Comparison of ENCODE assay signal across 8 cellular contexts in the genomic region with DNA sequence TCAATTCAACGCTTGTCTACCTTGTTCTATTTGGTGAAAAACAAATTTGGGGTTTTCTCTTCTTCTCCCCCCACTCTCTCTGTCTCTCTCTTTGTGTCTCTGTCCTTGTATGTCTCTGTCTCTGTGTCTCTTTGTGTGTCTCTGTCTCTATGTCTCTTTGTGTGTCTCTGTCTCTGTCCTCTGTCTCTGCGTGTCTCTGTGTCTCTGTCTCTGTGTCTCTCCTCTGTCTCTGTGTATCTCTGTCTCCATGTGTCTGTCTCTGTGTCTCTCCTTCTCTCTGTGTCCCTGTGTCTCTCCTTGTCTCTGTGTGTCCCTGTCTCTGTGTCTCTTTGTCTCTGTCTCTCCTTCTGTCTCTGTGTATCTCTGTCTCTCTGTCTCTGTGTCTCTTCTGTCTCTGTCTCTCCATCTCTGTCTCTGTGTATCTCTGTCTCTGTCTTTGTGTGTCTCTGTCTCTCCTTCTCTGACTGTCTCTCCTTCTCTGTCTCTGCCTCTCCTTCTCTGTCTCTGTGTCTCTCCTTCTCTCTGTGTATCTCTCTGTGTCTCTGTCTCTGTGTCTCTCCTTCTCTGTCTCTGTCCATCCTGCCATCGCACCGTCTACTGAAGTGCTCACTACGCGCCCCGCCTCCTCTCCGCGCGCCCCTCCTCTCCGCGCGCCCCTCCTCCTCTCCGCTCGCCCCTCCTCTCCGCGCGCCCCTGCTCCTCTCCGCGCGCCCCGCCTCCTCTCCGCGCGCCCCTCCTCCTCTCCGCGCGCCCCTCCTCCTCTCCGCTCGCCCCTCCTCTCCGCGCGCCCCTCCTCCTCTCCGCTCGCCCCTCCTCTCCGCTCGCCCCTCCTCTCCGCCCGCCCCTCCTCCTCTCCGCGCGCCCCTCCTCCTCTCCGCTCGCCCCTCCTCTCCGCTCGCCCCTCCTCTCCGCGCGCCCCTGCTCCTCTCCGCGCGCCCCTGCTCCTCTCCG. TPM values are rescaled to one million over a fixed set of nuclear protein-coding genes. Genes with fewer than 3 reads are reported as not detected.
DNase-seq lines count a peak whose midpoint lies in the region; ATAC-seq and TF ChIP-seq lines count a peak whose summit lies in the region.

No MANE protein-coding gene starts in this region.

- POLR2A ChIA-PET in BJ (lab: Charles Lee) = no interaction called here

- 5 to 13% (median 6%) methylated on average over 13 to 53 of the region's 53 CpGs for WGBS in spleen, 5 donors

- H3K27me3 ChIP-seq in BJ (ENCODE audit: control insufficient read depth, insufficient read depth, low read length) (peaks cover 4% of the 10 kb centered on the region), HUES48 (ENCODE audit: control insufficient read depth, insufficient read depth, low read length) (peaks cover 67% of the 10 kb centered on the region), spleen (replicated peaks in 1 of 7) (peaks cover 0 to 68% (median 2%) of the 10 kb centered on the region in 7 donors)

- H3K36me3 ChIP-seq in BJ (ENCODE audit: control insufficient read depth, insufficient read depth, low read length) (no peaks in the 10 kb centered on the region), HUES48 (ENCODE audit: control insufficient read depth, insufficient read depth, low read length) (no peaks in the 10 kb centered on the region), spleen (no peaks in the 10 kb centered on the region)

- no peak overlapping the region for H3K9ac ChIP-seq in HUES48 (ENCODE audit: low read depth, low read length)

- DNase-seq in BJ (ENCODE audit: low read depth) = no peak
- DNase-seq in UCSD-AML1 (lab: John Stamatoyannopoulos, UW; ENCODE audit: unreplicated experiment) = peak; percentile 58
- peak; percentile 59 for DNase-seq in glomerular visceral epithelial cell (ENCODE audit: extremely low spot score)
- peak; percentile 82 for DNase-seq in spleen
- no peak for DNase-seq in NCI-H226

- TF ChIP-seq CTCF in BJ (IDR thresholded peaks at IDR 0.05; ENCODE audit: insufficient read depth, low read depth, low read length) = no peak
- no peak for TF ChIP-seq CTCF in spleen (IDR thresholded peaks at IDR 0.05 in 8 of 11, conservative IDR thresholded peaks at IDR 0.05 in 3 of 11)

- intact Hi-C loops in spleen (cut with DNase I; ENCODE audit: low total_unique reads) = no loop called here

- no peak overlapping the region for H3K27ac ChIP-seq in HUES48 (ENCODE audit: low read depth, low read length)
- H3K27ac ChIP-seq in spleen = peak overlapping the region in 2 of 8 donors; percentile 67 to 78

- H3K4me3 ChIP-seq in BJ (ENCODE audit: low read depth, low read length) = peak overlapping the region; percentile 43
- peak overlapping the region; percentile 20 for H3K4me3 ChIP-seq in HUES48 (ENCODE audit: low read depth, low read length)
- H3K4me3 ChIP-seq in spleen = peak overlapping the region in 5 of 8 donors; percentile 22 to 53 (median 43)

- TF ChIP-seq POLR2A in spleen (IDR thresholded peaks at IDR 0.05) = no peak

- H3K4me1 ChIP-seq in HUES48 (ENCODE audit: control insufficient read depth, insufficient read depth, low read length) (no peaks in the 10 kb centered on the region; the same call in 1 of the 2 replicates), spleen (peaks cover 6 to 53% (median 28%) of the 10 kb centered on the region in 6 donors)

- CTCF ChIA-PET in BJ (lab: Yijun Ruan, JAX) = interaction anchor here (0.8 kb wide), 1 partner anchor 28 kb away, joined by 3 read pairs; no protein-coding TSS in a partner anchor

- ATAC-seq in HG03565 (IDR thresholded peaks at IDR 0.05; ENCODE audit: unreplicated experiment) (no peak), GM19351 (IDR thresholded peaks at IDR 0.05; ENCODE audit: unreplicated experiment) (no peak)

- H3K9me3 ChIP-seq in HUES48 (ENCODE audit: control insufficient read depth, insufficient read depth, low read length) (no peaks in the 10 kb centered on the region), spleen (no peaks in the 10 kb centered on the region)

RNA-seq across cellular contexts. Expression of a gene that starts 12.8 kb away (rescaled TPM):
- polyA plus RNA-seq in BJ (2011; rRNA removed) (0.11 and 0.15 TPM in 2 replicates), spleen (1 to 10 TPM; 2.0 to 4.0 (median 3.8) TPM)
- not detected in 2 replicates for polyA minus RNA-seq in BJ (2011; rRNA and poly(A)+ RNA removed)
- total RNA-seq in spleen = 1 to 10 TPM in 1 of 7 donors, under 1 TPM in 4, not detected in 2; 0.54 to 4.1 (median 0.83) TPM

RNA-seq across cellular contexts. Expression of a gene that starts 21.0 kb away (rescaled TPM):
- polyA plus RNA-seq in BJ (2011; rRNA removed) = not detected in 2 replicates
- polyA minus RNA-seq in BJ (2011; rRNA and poly(A)+ RNA removed) = not detected in 2 replicates
- total RNA-seq in spleen = 1 to 10 TPM in 5 of 7 donors, under 1 TPM in 2; 0.77 to 3.0 (median 1.7) TPM
- polyA plus RNA-seq in spleen = 1 to 10 TPM; 2.8 to 4.5 (median 2.9) TPM

Comparison
In these comparisons a context has a peak if more than half of its experiments do, and no peak if none do; other contexts are left out.
1. DNase-seq: peak in UCSD-AML1 (single experiment), glomerular visceral epithelial cell (single experiment) and spleen (single experiment); none in BJ (single experiment) and NCI-H226 (single experiment).
2. Peak in every context shown above with its lines, with median percentiles within 50 percentile points of each other: H3K4me3 ChIP-seq.